In the genomic region with DNA sequence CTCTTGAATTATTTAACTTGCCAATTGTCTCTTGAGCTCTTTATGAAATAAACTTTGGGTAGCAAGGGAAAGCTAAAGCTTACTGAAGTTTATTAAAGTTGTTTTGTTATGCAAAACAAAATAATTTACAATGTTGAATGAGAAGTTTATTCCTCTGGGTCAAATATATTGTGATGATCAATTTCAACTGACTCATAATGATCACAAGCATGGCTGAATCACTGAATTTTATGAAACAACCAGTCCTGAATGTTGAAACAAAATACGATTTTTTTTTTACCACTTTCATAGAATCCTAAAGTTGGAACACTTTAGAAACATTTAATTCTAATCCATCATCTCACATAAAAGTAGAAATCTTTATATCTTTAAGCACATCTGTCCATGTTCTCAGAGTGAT, we compare ENCODE assay signal across 18 cellular contexts.
"Had no signal": no experiment of that assay in that cellular context is flagged by ENCODE, and none has a peak within 500 bp of the region (broad histone marks: within the 10 kb centered on the region; RNA-seq: fewer than 3 reads in every experiment).

No MANE protein-coding gene starts in this region.

- ATAC-seq: effector memory CD8-positive, alpha-beta T cell; heart right ventricle; left lobe of liver; natural killer cell; right cardiac atrium; stimulated activated naive B cell treated with anti-CD40 and anti-IgM and Interleukin-4, amounts not matched to agents 10 μg/mL and 1 μg/mL and 100 μg/mL, for 72 hours; stimulated activated naive CD8-positive, alpha-beta T cell treated with anti-CD3 and anti-CD28 coated beads, Interleukin-15, amount 100 ng/mL, for 72 hours had no signal

- H3K27me3 ChIP-seq: esophagus muscularis mucosa, heart right ventricle, spleen had no signal

- H3K36me3 ChIP-seq: esophagus muscularis mucosa, heart right ventricle, spleen had no signal

- H3K27ac ChIP-seq: epithelial cell of prostate, esophagus muscularis mucosa, heart right ventricle, spleen had no signal

- FAIRE-seq: colon, frontal cortex, urothelium cell line had no signal

- H3K4me1 ChIP-seq: esophagus muscularis mucosa, heart right ventricle, spleen had no signal

- H3K4me3 ChIP-seq: esophagus muscularis mucosa, heart right ventricle, spleen had no signal

- H3K9me3 ChIP-seq: esophagus muscularis mucosa, spleen had no signal

- DNase-seq: cerebellar nuclear complex; effector memory CD8-positive, alpha-beta T cell; heart right ventricle; islet precursor cell; natural killer cell; right cardiac atrium; spleen; stimulated activated CD4-positive, alpha-beta T cell treated with anti-CD3 and anti-CD28 coated beads, Interleukin-15, amount 100 ng/mL, for 24 hours; stimulated activated CD4-positive, alpha-beta T cell treated with anti-CD3 and anti-CD28 coated beads, Interleukin-1b, Interleukin-23, amount 100 ng/mL, for 48 hours; stimulated activated CD4-positive, alpha-beta T cell treated with anti-CD3 and anti-CD28 coated beads, Interleukin-4, amount 100 ng/mL, for 4 hours; stimulated activated naive B cell treated with anti-CD40 and anti-IgM and Interleukin-4, amounts not matched to agents 10 μg/mL and 1 μg/mL and 100 μg/mL, for 72 hours; stimulated activated naive CD8-positive, alpha-beta T cell treated with anti-CD3 and anti-CD28 coated beads, Interleukin-15, amount 100 ng/mL, for 72 hours had no signal
